Comparison of ENCODE assay signal across 8 cellular contexts in genomic region chr9:126860077-126860756, GRCh38. TPM values are rescaled to one million over a fixed set of nuclear protein-coding genes. Genes with fewer than 3 reads are reported as not detected.
A peak's percentile ranks its signal among the peaks of the same experiment; 100 is the strongest.
DNase-seq lines count a peak whose midpoint lies in the region; ATAC-seq and TF ChIP-seq lines count a peak whose summit lies in the region.

Gene ZBTB34, plus strand, starts transcription at chr9:126860639. Its CDS starts 18,761 bp downstream, at chr9:126879400.

- intact Hi-C loops in CD8-positive, alpha-beta T cell (cut with DNase I, micrococcal nuclease) = loop anchor here (1.0 to 5.0 kb wide), 5 partner anchors 54 to 138 kb away; partner anchors contain the start of genes RALGPS1 (in 2 of the 2) and ZBTB43 (in 2 of the 2)

- peak within 1 kb of the TSS; percentile 91 for H3K27ac Mint-ChIP-seq in CD8-positive, alpha-beta T cell
- peak within 1 kb of the TSS; percentile 77 for H3K27ac Mint-ChIP-seq in activated T-helper 17 cell treated with anti-CD3 and anti-CD28 coated beads, Interleukin-2, amount 50 U/mL, for 72 hours
- peak within 1 kb of the TSS; percentile 37 for H3K27ac Mint-ChIP-seq in neural progenitor cell

- no peaks in the 10 kb centered on the region for H3K9me3 ChIP-seq in CD8-positive, alpha-beta T cell (ENCODE audit: low read length)
- H3K9me3 ChIP-seq in neural progenitor cell (ENCODE audit: low read depth) = no peaks in the 10 kb centered on the region
- H3K9me3 ChIP-seq in subcutaneous abdominal adipose tissue (ENCODE audit: control insufficient read depth in 5 of 5, low read length in 5 of 5) = no peaks in the 10 kb centered on the region

- peak within 1 kb of the TSS; percentile 86 for H3K4me3 Mint-ChIP-seq in CD8-positive, alpha-beta T cell
- peak within 1 kb of the TSS; percentile 81 for H3K4me3 Mint-ChIP-seq in activated T-helper 17 cell treated with anti-CD3 and anti-CD28 coated beads, Interleukin-2, amount 50 U/mL, for 72 hours
- H3K4me3 Mint-ChIP-seq in neural progenitor cell = peak within 1 kb of the TSS; percentile 89

- no peaks in the 10 kb centered on the region for H3K36me3 ChIP-seq in CD8-positive, alpha-beta T cell (ENCODE audit: insufficient read depth, low read length)
- no peaks in the 10 kb centered on the region for H3K36me3 ChIP-seq in neural progenitor cell
- H3K36me3 ChIP-seq in subcutaneous abdominal adipose tissue (ENCODE audit: control insufficient read depth in 5 of 5, insufficient read depth in 5 of 5, low read length in 5 of 5) = peaks cover 2 to 11% (median 8%) of the 10 kb centered on the region in 5 donors

- H4K20me1 ChIP-seq in neural progenitor cell (ENCODE audit: low read depth) = peaks cover 36% of the 10 kb centered on the region

- peaks cover 15% of the 10 kb centered on the region for H3K36me3 Mint-ChIP-seq in CD8-positive, alpha-beta T cell
- peaks cover 6% of the 10 kb centered on the region for H3K36me3 Mint-ChIP-seq in activated T-helper 17 cell treated with anti-CD3 and anti-CD28 coated beads, Interleukin-2, amount 50 U/mL, for 72 hours (ENCODE audit: low read depth)
- H3K36me3 Mint-ChIP-seq in neural progenitor cell = peaks cover 2% of the 10 kb centered on the region

- H3K27ac ChIP-seq in CD8-positive, alpha-beta T cell (ENCODE audit: low read depth, low read length) = peak within 1 kb of the TSS; percentile 57
- H3K27ac ChIP-seq in neural progenitor cell (peak within 1 kb of the TSS; percentile 36), subcutaneous abdominal adipose tissue (ENCODE audit: low read depth, low read length) (peak within 1 kb of the TSS; percentile 86)

- DNase-seq in CD8-positive, alpha-beta T cell = peak; percentile 59 to 90 (median 74)
- DNase-seq in fibroblast of the aortic adventitia (ENCODE audit: low read depth) (peak; percentile 34), neural progenitor cell (ENCODE audit: low spot score) (peak; percentile 90)

- no peaks in the 10 kb centered on the region for H3K9me3 Mint-ChIP-seq in CD8-positive, alpha-beta T cell
- no peaks in the 10 kb centered on the region for H3K9me3 Mint-ChIP-seq in activated T-helper 17 cell treated with anti-CD3 and anti-CD28 coated beads, Interleukin-2, amount 50 U/mL, for 72 hours
- H3K9me3 Mint-ChIP-seq in neural progenitor cell = no peaks in the 10 kb centered on the region

- peaks cover 31% of the 10 kb centered on the region for H3F3A ChIP-seq in neural progenitor cell (ENCODE audit: low read depth)

- peak within 1 kb of the TSS; percentile 95 for H2AFZ ChIP-seq in neural progenitor cell (replicated peaks)

- no peaks in the 10 kb centered on the region for H3K27me3 ChIP-seq in CD8-positive, alpha-beta T cell (ENCODE audit: insufficient read depth, low read length)
- peaks cover 15% of the 10 kb centered on the region for H3K27me3 ChIP-seq in neural progenitor cell
- peaks cover 0 to 2% (median 0%) of the 10 kb centered on the region in 5 donors for H3K27me3 ChIP-seq in subcutaneous abdominal adipose tissue (ENCODE audit: control insufficient read depth in 5 of 5, insufficient read depth in 4 of 5, low read length in 5 of 5)

- peak; percentile 84 for ATAC-seq in CD8-positive, alpha-beta T cell
- ATAC-seq in GM19328 (IDR thresholded peaks at IDR 0.05; ENCODE audit: unreplicated experiment) (peak; percentile 60), HG03469 (IDR thresholded peaks at IDR 0.05; ENCODE audit: unreplicated experiment) (peak; percentile 42)
- peak; percentile 85 for ATAC-seq in activated T-helper 17 cell treated with anti-CD3 and anti-CD28 coated beads, Interleukin-2, amount 50 U/mL, for 72 hours (replicated peaks)

- POLR2A ChIA-PET in CD8-positive, alpha-beta T cell (lab: Charles Lee) = interaction anchor here (1.1 kb wide), 2 partner anchors 28 to 55 kb away, joined by 3 read pairs; no protein-coding TSS in a partner anchor

- peaks cover 2% of the 10 kb centered on the region for H3K27me3 Mint-ChIP-seq in CD8-positive, alpha-beta T cell (ENCODE audit: low read depth)
- H3K27me3 Mint-ChIP-seq in activated T-helper 17 cell treated with anti-CD3 and anti-CD28 coated beads, Interleukin-2, amount 50 U/mL, for 72 hours = peaks cover 5% of the 10 kb centered on the region
- peaks cover 11% of the 10 kb centered on the region for H3K27me3 Mint-ChIP-seq in neural progenitor cell (ENCODE audit: insufficient read depth, low read depth)

- peaks cover 30% of the 10 kb centered on the region for H3K4me1 ChIP-seq in CD8-positive, alpha-beta T cell (ENCODE audit: insufficient read depth, low read length)
- peaks cover 19% of the 10 kb centered on the region for H3K4me1 ChIP-seq in neural progenitor cell
- peaks cover 9 to 37% (median 34%) of the 10 kb centered on the region in 5 donors for H3K4me1 ChIP-seq in subcutaneous abdominal adipose tissue (ENCODE audit: control insufficient read depth in 5 of 5, insufficient read depth in 5 of 5, low read length in 5 of 5)

- H3K4me1 Mint-ChIP-seq in CD8-positive, alpha-beta T cell (ENCODE audit: low read depth) = peaks cover 30% of the 10 kb centered on the region
- peaks cover 14% of the 10 kb centered on the region for H3K4me1 Mint-ChIP-seq in activated T-helper 17 cell treated with anti-CD3 and anti-CD28 coated beads, Interleukin-2, amount 50 U/mL, for 72 hours
- peaks cover 28% of the 10 kb centered on the region for H3K4me1 Mint-ChIP-seq in neural progenitor cell

- H3K9ac ChIP-seq in neural progenitor cell = peak within 1 kb of the TSS; percentile 33
- H3K9ac ChIP-seq in subcutaneous abdominal adipose tissue (ENCODE audit: low read length in 5 of 5) = peak within 1 kb of the TSS; percentile 68 to 92 (median 88)

- peak; percentile 99 for TF ChIP-seq CTCF in CD8-positive, alpha-beta T cell (IDR thresholded peaks at IDR 0.05)
- peak; percentile 97 for TF ChIP-seq CTCF in fibroblast of the aortic adventitia (IDR thresholded peaks at IDR 0.05; ENCODE audit: insufficient read depth, low read length)
- peak; percentile 100 for TF ChIP-seq CTCF in neural progenitor cell (IDR thresholded peaks at IDR 0.05)

- peak within 1 kb of the TSS; percentile 74 for H3K4me3 ChIP-seq in CD8-positive, alpha-beta T cell (ENCODE audit: low read depth, low read length)
- H3K4me3 ChIP-seq in fibroblast of the aortic adventitia (ENCODE audit: low read depth, low read length) = peak within 1 kb of the TSS; percentile 90
- H3K4me3 ChIP-seq in neural progenitor cell = peak within 1 kb of the TSS; percentile 99
- H3K4me3 ChIP-seq in subcutaneous abdominal adipose tissue (ENCODE audit: low read depth in 1 of 5, low read length in 5 of 5) = peak within 1 kb of the TSS; percentile 80 to 91 (median 84)

- H3K4me2 ChIP-seq in neural progenitor cell = peak within 1 kb of the TSS; percentile 86

- CTCF ChIA-PET in CD8-positive, alpha-beta T cell (lab: Charles Lee) = interaction anchor here (0.8 to 2.3 kb wide), 8 partner anchors 10 to 341 kb away, joined by 3 to 10 read pairs (median 4); partner anchors contain the start of gene RALGPS1

- H3K79me2 ChIP-seq in neural progenitor cell (ENCODE audit: low read depth) = peaks cover 44% of the 10 kb centered on the region

TF ChIP-seq in PFSK-1, 5 proteins besides CTCF, POLR2A, EP300 and RAD21:
- TF ChIP-seq SIN3A (IDR thresholded peaks at IDR 0.05; ENCODE audit: borderline replicate concordance, insufficient read depth, low read length) (no peak), TAF1 (IDR thresholded peaks at IDR 0.05; ENCODE audit: borderline replicate concordance, insufficient read depth, low read length) (0 out of 2 replicates have a peak, but pooled peaks have one; percentile 31), REST (IDR thresholded peaks at IDR 0.05; ENCODE audit: insufficient read depth in 1 of 2, low read depth in 2 of 2, low read length in 2 of 2) (no peak), FOXP2 (optimal IDR thresholded peaks at IDR 0.05; ENCODE audit: borderline replicate concordance, extremely low read depth, extremely low read length, insufficient read depth) (peak; percentile 20), POLR2AphosphoS5 (IDR thresholded peaks at IDR 0.05; ENCODE audit: low read depth, low read length) (peak; percentile 78)

RNA-seq across cellular contexts. Expression of gene ZBTB34, which starts in this region (rescaled TPM):
- total RNA-seq in CD8-positive, alpha-beta T cell = 1 to 10 TPM; 3.0 to 3.3 TPM
- polyA plus RNA-seq in PFSK-1 (2012; ENCODE audit: insufficient read length, low read depth) = 4.1 TPM
- total RNA-seq in activated T-helper 17 cell treated with anti-CD3 and anti-CD28 coated beads, Interleukin-2, amount 50 U/mL, for 72 hours = 1 to 10 TPM; 5.0 to 7.8 TPM
- total RNA-seq in fibroblast of the aortic adventitia (ENCODE audit: low replicate concordance) = 7.3 and 8.8 TPM in 2 replicates
- 17.4 and 21.9 TPM in 2 replicates for total RNA-seq in neural progenitor cell (ENCODE audit: low replicate concordance)

Comparison
In these comparisons a context has a peak if more than half of its experiments do, and no peak if none do; other contexts are left out.
1. Peak in every context shown above with its lines: DNase-seq, ATAC-seq, H3K4me3 ChIP-seq and H3K27ac ChIP-seq.
2. DNase-seq: peak in every context shown above with its lines; median percentile 90 in neural progenitor cell; 74 in CD8-positive, alpha-beta T cell; 34 in fibroblast of the aortic adventitia.
3. H3K27ac ChIP-seq: peak in every context shown above with its lines; median percentile 86 in subcutaneous abdominal adipose tissue; 57 in CD8-positive, alpha-beta T cell; 36 in neural progenitor cell.
4. H3K27ac Mint-ChIP-seq: peak in every context shown above with its lines; median percentile 91 in CD8-positive, alpha-beta T cell; 77 in activated T-helper 17 cell treated with anti-CD3 and anti-CD28 coated beads, Interleukin-2, amount 50 U/mL, for 72 hours; 37 in neural progenitor cell.